ENCODE assay signal across 15 cellular contexts in the genomic region with DNA sequence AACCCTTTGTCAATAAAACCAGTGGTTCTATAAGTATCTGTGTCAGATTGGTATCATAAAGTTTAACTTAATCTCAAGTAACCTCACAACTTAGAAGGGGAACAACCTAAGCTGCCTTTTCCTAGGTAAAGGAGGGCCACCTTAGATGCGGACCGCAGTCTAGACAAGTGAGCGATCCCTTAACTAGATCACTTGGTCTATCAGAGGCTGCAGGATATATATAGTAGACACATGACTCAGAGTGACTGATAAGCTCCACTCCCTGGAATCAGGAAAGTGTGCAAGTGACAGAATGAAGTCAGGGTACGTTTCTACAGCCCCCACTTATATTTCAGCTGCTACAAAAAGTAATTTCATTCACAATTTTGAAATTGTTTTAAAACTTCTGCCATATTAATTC. TPM values are rescaled to one million over a fixed set of nuclear protein-coding genes. Genes with fewer than 3 reads are reported as not detected.
A peak's percentile ranks its signal among the peaks of the same experiment; 100 is the strongest.
DNase-seq lines count a peak whose midpoint lies in the region; ATAC-seq, FAIRE-seq and TF ChIP-seq lines count a peak whose summit lies in the region.
"Had no signal": no experiment of that assay in that cellular context is flagged by ENCODE, and none has a peak within 500 bp of the region (broad histone marks: within the 10 kb centered on the region; RNA-seq: fewer than 3 reads in every experiment).

No MANE protein-coding gene starts in this region.

- H3K9me3 ChIP-seq in A549 (no peaks in the 10 kb centered on the region), K562 (replicated peaks; ENCODE audit: control insufficient read depth, insufficient read depth, low read depth, low read length) (no peaks in the 10 kb centered on the region), tibial nerve (no peaks in the 10 kb centered on the region)
- H3K9me3 ChIP-seq: esophagus muscularis mucosa, SJSA1, thyroid gland had no signal

- TF ChIP-seq EP300 in A549 (IDR thresholded peaks at IDR 0.05) (no peak), K562 (IDR thresholded peaks at IDR 0.05; ENCODE audit: low read length) (no peak), tibial nerve (IDR thresholded peaks at IDR 0.05) (no peak)

- peak overlapping the region; percentile 8; the same call in 1 of the 3 replicates for H3K4me2 ChIP-seq in A549
- H3K4me2 ChIP-seq in K562 (ENCODE audit: insufficient read depth, low read length): no peak overlapping the region

- no peak for FAIRE-seq in A549 (lab: Jason Lieb, UNC)
- peak; percentile 69 for FAIRE-seq in K562 (lab: Jason Lieb, UNC)

- TF ChIP-seq CTCF in A549 (IDR thresholded peaks at IDR 0.05) (no peak), K562 (IDR thresholded peaks at IDR 0.05 in 2 of 3, conservative IDR thresholded peaks at IDR 0.05 in 1 of 3; ENCODE audit: insufficient read depth in 2 of 3, low read depth in 1 of 3, low read length in 3 of 3) (no peak), tibial nerve (IDR thresholded peaks at IDR 0.05) (no peak)

- peaks cover 19% of the 10 kb centered on the region for H3K4me1 ChIP-seq in A549
- peaks cover 0 to 13% of the 10 kb centered on the region in 2 experiments; a peak in 2 of 5 replicates for H3K4me1 ChIP-seq in K562 (replicated peaks in 1 of 2; ENCODE audit: control insufficient read depth in 2 of 2, insufficient read depth in 2 of 2, low read length in 2 of 2)
- peaks cover 0 to 85% (median 19%) of the 10 kb centered on the region in 4 donors for H3K4me1 ChIP-seq in tibial nerve

- no peak for TF ChIP-seq POLR2A in A549 (IDR thresholded peaks at IDR 0.05; ENCODE audit: low read length)
- no peak for TF ChIP-seq POLR2A in K562 (conservative IDR thresholded peaks at IDR 0.05)
- TF ChIP-seq POLR2A in tibial nerve (IDR thresholded peaks at IDR 0.05): no peak

- H4K20me1 ChIP-seq in K562 (replicated peaks; ENCODE audit: control insufficient read depth, insufficient read depth, low read length): no peaks in the 10 kb centered on the region

- H3K36me3 ChIP-seq in K562 (ENCODE audit: control insufficient read depth, insufficient read depth, low read length): peaks cover 51% of the 10 kb centered on the region
- peaks cover 0 to 45% (median 0%) of the 10 kb centered on the region in 3 donors for H3K36me3 ChIP-seq in tibial nerve

- DNase-seq in A549 (ENCODE audit: low read depth in 1 of 2, low spot score in 1 of 2) (no peak), HPDE6-E6E7 (ENCODE audit: extremely low spot score) (peak; percentile 14), K562 (ENCODE audit: extremely low read depth in 1 of 4, low spot score in 3 of 4) (peak; percentile 33 to 65 (median 40)), kidney glomerular epithelial cell (lab: John Stamatoyannopoulos, UW) (peak; percentile 28), NCI-H2081 treated with DMSO at 0.1 percent for 48 hours (lab: John Stamatoyannopoulos, UW) (no peak), tibial nerve (ENCODE audit: low spot score in 2 of 2) (no peak), NCI-H526 (lab: John Stamatoyannopoulos, UW) (no peak)
- DNase-seq in stimulated activated CD4-positive, alpha-beta T cell treated with anti-CD3 and anti-CD28 coated beads, Interleukin-4, amount 100 ng/mL, for 1 hour: no peak
- DNase-seq: AML-193; DMS 273 treated with DMSO at 0.1 percent for 48 hours; stimulated activated CD4-positive, alpha-beta T cell treated with anti-CD3 and anti-CD28 coated beads, Interleukin-15, amount 100 ng/mL, for 24 hours had no signal

- POLR2A ChIA-PET in A549 (lab: Yijun Ruan, JAX) (no interaction called here), K562 (lab: Yijun Ruan, JAX) (interaction anchor here (1.0 to 2.6 kb wide), 3 partner anchors 8 to 26 kb away, joined by 5 to 17 read pairs (median 8); no protein-coding TSS in a partner anchor)

- H2AFZ ChIP-seq in K562 (ENCODE audit: low read depth, low read length): no peak overlapping the region

- H3K9ac ChIP-seq in K562 (ENCODE audit: insufficient read depth in 1 of 2, low read depth in 2 of 2, low read length in 2 of 2): no peak overlapping the region

- peak; percentile 60 to 67; a peak in 3 of 6 replicates for ATAC-seq in A549
- peak; percentile 74 for ATAC-seq in K562

- H3K79me2 ChIP-seq in K562 (ENCODE audit: control insufficient read depth, insufficient read depth, low read length): no peaks in the 10 kb centered on the region; the same call in 2 of the 3 replicates

- no peak overlapping the region for H3K27ac ChIP-seq in A549
- no peak overlapping the region for H3K27ac ChIP-seq in K562 (ENCODE audit: extremely low read depth, low read depth, low read length)
- no peak overlapping the region for H3K27ac ChIP-seq in tibial nerve
- H3K27ac ChIP-seq: esophagus muscularis mucosa, SJSA1, thyroid gland, VCaP had no signal

- intact Hi-C loops in K562 (cut with micrococcal nuclease): no loop called here

- no peaks in the 10 kb centered on the region for H3K9me1 ChIP-seq in K562 (ENCODE audit: control insufficient read depth, insufficient read depth, low read length)

- CTCF ChIA-PET in A549 (lab: Yijun Ruan, JAX): interaction anchor here (1.1 to 1.4 kb wide), 2 partner anchors 8 to 49 kb away, joined by 3 to 4 read pairs; no protein-coding TSS in a partner anchor
- CTCF ChIA-PET in K562 (lab: Yijun Ruan, JAX; ENCODE audit: low intra/inter-chr PET ratio): no interaction called here

- H3K4me3 ChIP-seq in A549: no peak overlapping the region
- H3K4me3 ChIP-seq in K562: no peak overlapping the region
- no peak overlapping the region for H3K4me3 ChIP-seq in tibial nerve
- H3K4me3 ChIP-seq: esophagus muscularis mucosa, SJSA1, thyroid gland had no signal

- TF ChIP-seq RAD21 in A549 (conservative IDR thresholded peaks at IDR 0.05 in 1 of 2, IDR thresholded peaks at IDR 0.05 in 1 of 2) (no peak), K562 (CRISPR knock-in tag; conservative IDR thresholded peaks at IDR 0.05 in 1 of 2, IDR thresholded peaks at IDR 0.05 in 1 of 2) (no peak)

- BruUV-seq in K562 (replicated peaks; lab: Mats Ljungman, UMichigan): no TSS peak

- 79% methylated on average over 4 of the region's 4 CpGs for WGBS in A549 (ENCODE audit: missing lambda C conversion rate)
- WGBS in K562 (ENCODE audit: insufficient coverage, low coverage, missing lambda C conversion rate): 7% methylated on average over 4 of the region's 4 CpGs
- WGBS in tibial nerve, 2 donors: 86 to 89% methylated on average over 4 of the region's 4 CpGs

- in situ Hi-C loops in K562 (cut with MboI): no loop called here

- no peaks in the 10 kb centered on the region for H3K27me3 ChIP-seq in K562 (ENCODE audit: control insufficient read depth in 2 of 2, insufficient read depth in 2 of 2, low read length in 2 of 2)
- no peaks in the 10 kb centered on the region for H3K27me3 ChIP-seq in tibial nerve
- H3K27me3 ChIP-seq: esophagus muscularis mucosa, SJSA1, thyroid gland had no signal

RNA-seq across cellular contexts. Expression of a gene that starts 7.4 kb away (rescaled TPM):
- polyA plus RNA-seq in A549 (2011; rRNA removed) (164 and 208 TPM in 2 replicates), A549 (2017; fragmentation: RNase III; extraction: RNeasy Plus Mini Kit Qiagen cat#74134 plus additional on column Dnase treatment) (123 to 139 TPM (median 134 TPM) in 3 replicates), K562 (2011; rRNA removed) (84.8 and 84.9 TPM in 2 replicates), K562 (2014; fragmentation: Illumina TruSeq; extraction: Trizol) (25.3 and 30.4 TPM in 2 replicates), K562 (2014; fragmentation: Nextera tagmentation; extraction: Ambion mirVana) (100 to 1,000 TPM; 100 to 102 TPM), K562 (2014; rRNA removed) (36.0 and 58.0 TPM in 2 replicates)
- polyA plus RNA-seq in A549 (2012; cell fraction: cytosol; rRNA removed): 157 and 170 TPM in 2 replicates
- 36.4 and 53.7 TPM in 2 replicates for polyA plus RNA-seq in A549 (2012; cell fraction: nucleus; rRNA removed)
- 195 and 198 TPM in 2 replicates for polyA minus RNA-seq in A549 (2011; rRNA and poly(A)+ RNA removed)
- 38.2 and 76.7 TPM in 2 replicates for total RNA-seq in K562 (2011; cell fraction: chromatin; rRNA removed; ENCODE audit: low replicate concordance)
- total RNA-seq in K562 (2011; cell fraction: nucleolus; rRNA removed): 120 and 131 TPM in 2 replicates
- 54.9 and 77.7 TPM in 2 replicates for total RNA-seq in K562 (2011; cell fraction: nucleoplasm; rRNA removed)
- total RNA-seq in K562 (2014; rRNA removed) (17.5 and 34.9 TPM in 2 replicates), K562 (2014; rRNA removed; fragmentation: Illumina TruSeq; extraction: Trizol) (17.3 and 17.4 TPM in 2 replicates), K562 (2015; rRNA removed; fragmentation: Illumina TruSeq; extraction: Trizol) (13.8 and 14.7 TPM in 2 replicates), K562 (2021) (36.3 and 39.2 TPM in 2 replicates), tibial nerve (100 to 1,000 TPM in 1 of 4 donors, 10 to 100 TPM in 3; 81.9 to 101 (median 94.6) TPM)
- 66.6 and 67.4 TPM in 2 replicates for polyA plus RNA-seq in K562 (2011; cell fraction: cytosol; rRNA removed)
- polyA plus RNA-seq in K562 (2011; cell fraction: nucleus; rRNA removed): 43.3 and 49.6 TPM in 2 replicates
- 32.9 and 33.5 TPM in 2 replicates for polyA plus RNA-seq in K562 (2012)
- polyA minus RNA-seq in K562 (2011; rRNA and poly(A)+ RNA removed): 50.5 and 69.1 TPM in 2 replicates
- polyA minus RNA-seq in K562 (2011; cell fraction: cytosol; rRNA and poly(A)+ RNA removed): 20.9 and 37.0 TPM in 2 replicates
- polyA minus RNA-seq in K562 (2011; cell fraction: nucleus; rRNA and poly(A)+ RNA removed): 19.0 and 31.1 TPM in 2 replicates

RNA-seq across cellular contexts. Expression of a gene that starts 53.5 kb away (rescaled TPM):
- polyA plus RNA-seq in A549 (2011; rRNA removed): 79.3 and 144 TPM in 2 replicates
- polyA plus RNA-seq in A549 (2012; cell fraction: cytosol; rRNA removed): 27.6 and 36.8 TPM in 2 replicates
- 6.0 and 10.4 TPM in 2 replicates for polyA plus RNA-seq in A549 (2012; cell fraction: nucleus; rRNA removed)
- polyA plus RNA-seq in A549 (2017; fragmentation: RNase III; extraction: RNeasy Plus Mini Kit Qiagen cat#74134 plus additional on column Dnase treatment): 93.5 to 102 TPM (median 99.2 TPM) in 3 replicates
- 5.5 and 10.3 TPM in 2 replicates for polyA minus RNA-seq in A549 (2011; rRNA and poly(A)+ RNA removed)
- total RNA-seq in K562 (2011; cell fraction: chromatin; rRNA removed; ENCODE audit: low replicate concordance): 29.6 and 86.1 TPM in 2 replicates
- 14.9 and 19.2 TPM in 2 replicates for total RNA-seq in K562 (2011; cell fraction: nucleolus; rRNA removed)
- total RNA-seq in K562 (2011; cell fraction: nucleoplasm; rRNA removed): 35.4 and 59.2 TPM in 2 replicates
- 55.3 and 78.4 TPM in 2 replicates for total RNA-seq in K562 (2014; rRNA removed)
- 146 and 163 TPM in 2 replicates for total RNA-seq in K562 (2014; rRNA removed; fragmentation: Illumina TruSeq; extraction: Trizol)
- 143 and 155 TPM in 2 replicates for total RNA-seq in K562 (2015; rRNA removed; fragmentation: Illumina TruSeq; extraction: Trizol)
- 52.3 and 52.5 TPM in 2 replicates for total RNA-seq in K562 (2021)
- 63.0 and 88.7 TPM in 2 replicates for polyA plus RNA-seq in K562 (2011; rRNA removed)
- 7.6 and 19.4 TPM in 2 replicates for polyA plus RNA-seq in K562 (2011; cell fraction: cytosol; rRNA removed)
- 13.6 and 22.5 TPM in 2 replicates for polyA plus RNA-seq in K562 (2011; cell fraction: nucleus; rRNA removed)
- polyA plus RNA-seq in K562 (2012): 76.5 and 93.7 TPM in 2 replicates
- 137 and 159 TPM in 2 replicates for polyA plus RNA-seq in K562 (2014; fragmentation: Illumina TruSeq; extraction: Trizol)
- 100 to 1,000 TPM; 287 to 357 TPM for polyA plus RNA-seq in K562 (2014; fragmentation: Nextera tagmentation; extraction: Ambion mirVana)
- 109 and 138 TPM in 2 replicates for polyA plus RNA-seq in K562 (2014; rRNA removed)
- 34.8 and 47.2 TPM in 2 replicates for polyA minus RNA-seq in K562 (2011; rRNA and poly(A)+ RNA removed)
- polyA minus RNA-seq in K562 (2011; cell fraction: cytosol; rRNA and poly(A)+ RNA removed): 6.0 and 21.6 TPM in 2 replicates
- polyA minus RNA-seq in K562 (2011; cell fraction: nucleus; rRNA and poly(A)+ RNA removed): 9.3 and 20.5 TPM in 2 replicates
- 10 to 100 TPM; 22.7 to 49.0 (median 37.1) TPM for total RNA-seq in tibial nerve

Comparison
In these comparisons a context has a peak if more than half of its experiments do, and no peak if none do; other contexts are left out.
1. DNase-seq: peak in HPDE6-E6E7 (single experiment), K562 (4 of 4) and kidney glomerular epithelial cell (single experiment); none in A549 (0 of 2), NCI-H2081 treated with DMSO at 0.1 percent for 48 hours (single experiment), stimulated activated CD4-positive, alpha-beta T cell treated with anti-CD3 and anti-CD28 coated beads, Interleukin-4, amount 100 ng/mL, for 1 hour (single experiment), tibial nerve (0 of 2) and NCI-H526 (0 of 2).